Comparison of ENCODE assay signal across 12 cellular contexts in genomic region chr18:12014976-12015696, GRCh38. TPM values are rescaled to one million over a fixed set of nuclear protein-coding genes. Genes with fewer than 3 reads are reported as not detected.
DNase-seq lines count a peak whose midpoint lies in the region; ATAC-seq, FAIRE-seq and TF ChIP-seq lines count a peak whose summit lies in the region.
"Had no signal": no experiment of that assay in that cellular context is flagged by ENCODE, and none has a peak within 500 bp of the region (broad histone marks: within the 10 kb centered on the region; RNA-seq: fewer than 3 reads in every experiment).

No MANE protein-coding gene starts in this region.

- no peaks in the 10 kb centered on the region for H3K9me2 ChIP-seq in PC-9 (ENCODE audit: insufficient read depth)
- H3K9me2 ChIP-seq in GM23248 (ENCODE audit: insufficient read depth) = no peaks in the 10 kb centered on the region

- H3K27ac ChIP-seq in PC-9 = peak overlapping the region; percentile 45
- peak overlapping the region; percentile 67 for H3K27ac ChIP-seq in epithelial cell of prostate
- H3K27ac ChIP-seq in mesenchymal stem cell (ENCODE audit: low read length, poor library complexity, severe bottlenecking) = no peak overlapping the region
- H3K27ac ChIP-seq in small intestine (ENCODE audit: low read depth in 1 of 2, low read length in 1 of 2) = peak overlapping the region; percentile 84 to 92
- H3K27ac ChIP-seq in GM23248 = no peak overlapping the region
- H3K27ac ChIP-seq: C4-2B had no signal

- H3K4ac ChIP-seq in mesenchymal stem cell (ENCODE audit: low read depth in 1 of 2, low read length in 2 of 2) = no peak overlapping the region

- H2BK12ac ChIP-seq in mesenchymal stem cell (ENCODE audit: low read length in 2 of 2) = no peak overlapping the region

- H4K20me1 ChIP-seq in PC-9 (ENCODE audit: insufficient read depth) (no peaks in the 10 kb centered on the region), GM23248 (ENCODE audit: insufficient read depth) (no peaks in the 10 kb centered on the region)

- H3K27me3 ChIP-seq in PC-9 (ENCODE audit: insufficient read depth, low read depth) (no peaks in the 10 kb centered on the region), mesenchymal stem cell (ENCODE audit: control insufficient read depth in 1 of 2, insufficient read depth in 1 of 2, low read length in 2 of 2) (no peaks in the 10 kb centered on the region), small intestine (ENCODE audit: control insufficient read depth in 2 of 2, insufficient read depth in 2 of 2, low read length in 2 of 2) (no peaks in the 10 kb centered on the region), GM23248 (replicated peaks; ENCODE audit: insufficient read depth) (no peaks in the 10 kb centered on the region)

- no peak overlapping the region for H3K23ac ChIP-seq in mesenchymal stem cell (ENCODE audit: low read length in 2 of 2)

- peak overlapping the region; percentile 7 for H2AK5ac ChIP-seq in mesenchymal stem cell (ENCODE audit: low read length, severe bottlenecking)

- WGBS in mesenchymal stem cell = 93% methylated on average over 10 of the region's 11 CpGs
- WGBS in small intestine, 3 donors = 29 to 58% (median 37%) methylated on average over 11 of the region's 11 CpGs
- WGBS in GM23248 (ENCODE audit: low coverage in 1 of 2, low lambda C conversion rate in 2 of 2, missing lambda C conversion rate in 2 of 2), 2 experiments = 83 to 88% methylated on average over 11 of the region's 11 CpGs

- no peak overlapping the region for H3K18ac ChIP-seq in mesenchymal stem cell (ENCODE audit: low read depth in 1 of 2, low read length in 2 of 2)

- no peak overlapping the region for H2BK15ac ChIP-seq in mesenchymal stem cell (ENCODE audit: low read depth, poor library complexity, severe bottlenecking)

- H3K36me3 ChIP-seq in PC-9 (ENCODE audit: low read depth) = no peaks in the 10 kb centered on the region
- peaks cover 40 to 59% of the 10 kb centered on the region in 2 experiments for H3K36me3 ChIP-seq in mesenchymal stem cell (ENCODE audit: control insufficient read depth in 1 of 2, insufficient read depth in 2 of 2, low read depth in 1 of 2, low read length in 2 of 2)
- H3K36me3 ChIP-seq in small intestine (ENCODE audit: control insufficient read depth in 2 of 2, insufficient read depth in 2 of 2, low read length in 2 of 2) = peaks cover 0 to 5% of the 10 kb centered on the region in 2 donors
- no peaks in the 10 kb centered on the region for H3K36me3 ChIP-seq in GM23248 (ENCODE audit: low read depth)

- no peak for ATAC-seq in GM19467 (IDR thresholded peaks at IDR 0.05; ENCODE audit: unreplicated experiment)

- no peak for DNase-seq in PC-9
- DNase-seq in epithelial cell of prostate (ENCODE audit: low read depth, low spot score) = no peak
- no peak for DNase-seq in mesenchymal stem cell
- no peak for DNase-seq in small intestine
- no peak for DNase-seq in GM23248
- DNase-seq in stimulated activated naive CD4-positive, alpha-beta T cell (lab: John Stamatoyannopoulos, UW) = no peak
- DNase-seq in amygdala (lab: John Stamatoyannopoulos, UW) = no peak
- DNase-seq: NCI-H226, T1000 had no signal

- H3K9me3 ChIP-seq in PC-9 (ENCODE audit: insufficient read depth, low read depth) (no peaks in the 10 kb centered on the region), mesenchymal stem cell (ENCODE audit: control insufficient read depth, low read length) (no peaks in the 10 kb centered on the region), small intestine (ENCODE audit: control insufficient read depth, low read depth) (no peaks in the 10 kb centered on the region), GM23248 (ENCODE audit: low read depth) (no peaks in the 10 kb centered on the region)

- H2AFZ ChIP-seq in PC-9 (no peak overlapping the region), mesenchymal stem cell (ENCODE audit: low read depth, low read length) (no peak overlapping the region), GM23248 (no peak overlapping the region)

- H3K4me2 ChIP-seq in PC-9 = peak overlapping the region; percentile 37
- H3K4me2 ChIP-seq in mesenchymal stem cell (ENCODE audit: low read length, poor library complexity, severe bottlenecking) = no peak overlapping the region
- no peak overlapping the region for H3K4me2 ChIP-seq in GM23248 (ENCODE audit: unreplicated experiment)

- H3K79me2 ChIP-seq in PC-9 (ENCODE audit: low read depth) = no peaks in the 10 kb centered on the region
- no peaks in the 10 kb centered on the region for H3K79me2 ChIP-seq in GM23248 (ENCODE audit: insufficient read depth)

- no peak overlapping the region for H2BK120ac ChIP-seq in mesenchymal stem cell (ENCODE audit: low read depth, low read length)

- no peak for FAIRE-seq in small intestine (lab: Jason Lieb, UNC)
- FAIRE-seq: H54 had no signal

- TF ChIP-seq CTCF in PC-9 (conservative IDR thresholded peaks at IDR 0.05) = no peak

- POLR2A ChIA-PET in PC-9 (lab: Charles Lee; ENCODE audit: unreplicated experiment) = no interaction called here

- H3F3A ChIP-seq in PC-9 (ENCODE audit: insufficient read depth, low read depth) (peaks cover 10% of the 10 kb centered on the region; the same call in 1 of the 2 replicates), GM23248 (ENCODE audit: insufficient read depth) (no peaks in the 10 kb centered on the region)

- H3K4me1 ChIP-seq in PC-9 (replicated peaks; ENCODE audit: insufficient read depth) = peaks cover 16% of the 10 kb centered on the region
- peaks cover 39% of the 10 kb centered on the region for H3K4me1 ChIP-seq in mesenchymal stem cell (ENCODE audit: control insufficient read depth, insufficient read depth, low read depth, low read length)
- peaks cover 0 to 1% of the 10 kb centered on the region in 2 donors for H3K4me1 ChIP-seq in small intestine (ENCODE audit: control insufficient read depth in 2 of 2, insufficient read depth in 1 of 2, low read depth in 1 of 2, low read length in 1 of 2)
- no peaks in the 10 kb centered on the region for H3K4me1 ChIP-seq in GM23248 (ENCODE audit: insufficient read depth)

- in situ Hi-C loops in GM23248 (cut with MboI) = no loop called here

- BruUV-seq in PC-9 (replicated peaks; lab: Mats Ljungman, UMichigan) = no TSS peak

- intact Hi-C loops in PC-9 (cut with micrococcal nuclease; ENCODE audit: unreplicated experiment) = no loop called here

- H3K4me3 ChIP-seq in PC-9 = no peak overlapping the region
- no peak overlapping the region for H3K4me3 ChIP-seq in mesenchymal stem cell (ENCODE audit: insufficient read depth in 1 of 2, low read depth in 1 of 2, low read length in 2 of 2)
- no peak overlapping the region for H3K4me3 ChIP-seq in small intestine (ENCODE audit: low read depth in 1 of 2, low read length in 2 of 2)
- H3K4me3 ChIP-seq in GM23248 = no peak overlapping the region

- H3K14ac ChIP-seq in mesenchymal stem cell (ENCODE audit: low read length in 2 of 2) = no peak overlapping the region

- no peak overlapping the region for H4K8ac ChIP-seq in mesenchymal stem cell (ENCODE audit: low read length)

- CTCF ChIA-PET in PC-9 (lab: Charles Lee) = no interaction called here

- H4K91ac ChIP-seq in mesenchymal stem cell (ENCODE audit: low read length) = no peak overlapping the region

- H2BK5ac ChIP-seq in mesenchymal stem cell (ENCODE audit: low read depth, low read length, poor library complexity, severe bottlenecking) = no peak overlapping the region

- H3K9ac ChIP-seq in mesenchymal stem cell (ENCODE audit: low read length) = no peak overlapping the region
- no peak overlapping the region for H3K9ac ChIP-seq in GM23248

- peaks cover 6% of the 10 kb centered on the region for H3K79me1 ChIP-seq in mesenchymal stem cell (replicated peaks; ENCODE audit: low read length, poor library complexity, severe bottlenecking)

RNA-seq across cellular contexts. Expression of gene IMPA2, which starts 33.8 kb away (rescaled TPM):
- 83.6 and 91.4 TPM in 2 replicates for total RNA-seq in PC-9 (2021)
- polyA plus RNA-seq in mesenchymal stem cell (2013, experiment 1 of 2) = 12.3 TPM
- polyA plus RNA-seq in mesenchymal stem cell (2013, experiment 2 of 2) = 12.2 TPM
- polyA plus RNA-seq in small intestine = 10 to 100 TPM; 22.6 to 58.3 (median 26.7) TPM
- total RNA-seq in GM23248 (2014; rRNA removed; shearing (Covaris generic)) = 11.1 and 13.0 TPM in 2 replicates
- polyA plus RNA-seq in GM23248 (2016; fragmentation: Nextera tagmentation; extraction: Ambion mirVana) = 8.0 and 8.1 TPM in 2 replicates

Comparison
In these comparisons a context has a peak if more than half of its experiments do, and no peak if none do; other contexts are left out.
1. H3K27ac ChIP-seq: peak in PC-9 (single experiment), epithelial cell of prostate (single experiment) and small intestine (2 of 2); none in mesenchymal stem cell (single experiment) and GM23248 (single experiment).